In genomic region chr20:3815703-3816315, GRCh38 we compare ENCODE assay signal across 15 cellular contexts. TPM values are rescaled to one million over a fixed set of nuclear protein-coding genes. Genes with fewer than 3 reads are reported as not detected.
DNase-seq lines count a peak whose midpoint lies in the region; ATAC-seq and TF ChIP-seq lines count a peak whose summit lies in the region.
"Had no signal": no experiment of that assay in that cellular context is flagged by ENCODE, and none has a peak within 500 bp of the region (broad histone marks: within the 10 kb centered on the region; RNA-seq: fewer than 3 reads in every experiment).

No MANE protein-coding gene starts in this region.

- TF ChIP-seq CTCF in transverse colon (IDR thresholded peaks at IDR 0.05), result no peak

- POLR2A ChIA-PET in T-cell (lab: Charles Lee), result no interaction called here

- TF ChIP-seq EP300 in transverse colon (IDR thresholded peaks at IDR 0.05; ENCODE audit: low read depth), result no peak

- H3K9me3 ChIP-seq in transverse colon (no peaks in the 10 kb centered on the region), right cardiac atrium (ENCODE audit: control insufficient read depth, low read length) (no peaks in the 10 kb centered on the region)

- H3K36me3 ChIP-seq in transverse colon, result no peaks in the 10 kb centered on the region

- no peak for TF ChIP-seq POLR2A in transverse colon (IDR thresholded peaks at IDR 0.05)

- no peak overlapping the region for H3K27ac ChIP-seq in transverse colon
- no peak overlapping the region for H3K27ac ChIP-seq in right cardiac atrium (ENCODE audit: low read length)

- intact Hi-C loops in transverse colon (cut with DNase I; ENCODE audit: low total_unique reads) (no loop called here), right cardiac atrium (cut with DNase I) (no loop called here)

- no peak for ATAC-seq in activated T-cell treated with anti-CD3 and anti-CD28 coated beads, Interleukin-2, amount 50 U/mL, for 4 hours
- ATAC-seq in T-cell (replicated peaks in 1 of 4), result peak in 2 of 4 experiments; percentile 6 to 14
- no peak for ATAC-seq in right cardiac atrium
- no peak for ATAC-seq in stimulated activated naive B cell treated with anti-CD40 and anti-IgM and Interleukin-4, amounts not matched to agents 10 μg/mL and 1 μg/mL and 100 μg/mL, for 72 hours (replicated peaks)
- ATAC-seq: K562 had no signal

- WGBS in transverse colon (ENCODE audit: low coverage in 1 of 2), 2 donors, result 63 to 93% methylated on average over 5 to 9 of the region's 9 CpGs
- 77% methylated on average over 9 of the region's 9 CpGs for WGBS in right cardiac atrium

- H3K4me3 ChIP-seq in transverse colon, result no peak overlapping the region
- H3K4me3 ChIP-seq in right cardiac atrium (ENCODE audit: low read length), result no peak overlapping the region
- H3K4me3 ChIP-seq: dorsolateral prefrontal cortex, K562, lung had no signal

- peak overlapping the region; percentile 60 for H3K4me3 Mint-ChIP-seq in activated T-cell treated with anti-CD3 and anti-CD28 coated beads, Interleukin-2, amount 50 U/mL, for 4 hours
- peak overlapping the region; percentile 61 to 77 (median 68) for H3K4me3 Mint-ChIP-seq in T-cell
- H3K4me3 Mint-ChIP-seq in stimulated activated naive B cell treated with anti-CD40 and anti-IgM and Interleukin-4, amounts not matched to agents 10 μg/mL and 1 μg/mL and 100 μg/mL, for 72 hours, result no peak overlapping the region

- CTCF ChIA-PET in T-cell (lab: Charles Lee), result no interaction called here

- H3K4me1 ChIP-seq in transverse colon (peaks cover 20 to 47% (median 41%) of the 10 kb centered on the region in 4 donors), right cardiac atrium (ENCODE audit: control insufficient read depth, insufficient read depth, low read length) (peaks cover 14% of the 10 kb centered on the region)

- no peaks in the 10 kb centered on the region for H3K36me3 Mint-ChIP-seq in activated T-cell treated with anti-CD3 and anti-CD28 coated beads, Interleukin-2, amount 50 U/mL, for 4 hours (ENCODE audit: insufficient read depth)
- H3K36me3 Mint-ChIP-seq in T-cell, result no peaks in the 10 kb centered on the region
- no peaks in the 10 kb centered on the region for H3K36me3 Mint-ChIP-seq in stimulated activated naive B cell treated with anti-CD40 and anti-IgM and Interleukin-4, amounts not matched to agents 10 μg/mL and 1 μg/mL and 100 μg/mL, for 72 hours

- no peak for DNase-seq in activated T-cell treated with anti-CD3 and anti-CD28 coated beads, Interleukin-2, amount 50 U/mL, for 4 hours
- DNase-seq in activated T-cell treated with anti-CD3 and anti-CD28 coated beads for 4 hours (no peak), T-cell (peak in 25 of 34 experiments; percentile 19 to 57 (median 37)), transverse colon (no peak), right cardiac atrium (no peak)
- DNase-seq in central memory CD4-positive, alpha-beta T cell, result peak; percentile 44
- peak; percentile 60 for DNase-seq in stimulated activated CD8-positive, alpha-beta memory T cell treated with anti-CD3 and anti-CD28 coated beads, Interleukin-4, amount 100 ng/mL, for 48 hours
- DNase-seq in stimulated activated naive B cell treated with anti-CD40 and anti-IgM and Interleukin-4, amounts not matched to agents 10 μg/mL and 1 μg/mL and 100 μg/mL, for 72 hours, result no peak
- DNase-seq: DMS 273 treated with DMSO at 0.1 percent for 48 hours, dorsolateral prefrontal cortex, NCI-H1694, NCI-H748 treated with DMSO at 0.1 percent for 48 hours, substantia nigra had no signal

- H3K27me3 Mint-ChIP-seq in activated T-cell treated with anti-CD3 and anti-CD28 coated beads, Interleukin-2, amount 50 U/mL, for 4 hours (ENCODE audit: low read depth), result no peaks in the 10 kb centered on the region
- no peaks in the 10 kb centered on the region for H3K27me3 Mint-ChIP-seq in T-cell
- peaks cover 4 to 5% of the 10 kb centered on the region in 2 donors for H3K27me3 Mint-ChIP-seq in stimulated activated naive B cell treated with anti-CD40 and anti-IgM and Interleukin-4, amounts not matched to agents 10 μg/mL and 1 μg/mL and 100 μg/mL, for 72 hours

- H3K27me3 ChIP-seq in transverse colon, result no peaks in the 10 kb centered on the region
- no peaks in the 10 kb centered on the region for H3K27me3 ChIP-seq in right cardiac atrium (ENCODE audit: control insufficient read depth, insufficient read depth)
- H3K27me3 ChIP-seq: dorsolateral prefrontal cortex had no signal

- in situ Hi-C loops in transverse colon (cut with MboI; ENCODE audit: low pct_ligation_motif_present in 1 of 4, low pct_unique_long_range_greater_than_20kb in 1 of 4, low sequenced_read_pairs in 3 of 4), result no loop called here

- H3K9me3 Mint-ChIP-seq in activated T-cell treated with anti-CD3 and anti-CD28 coated beads, Interleukin-2, amount 50 U/mL, for 4 hours, result no peaks in the 10 kb centered on the region
- no peaks in the 10 kb centered on the region for H3K9me3 Mint-ChIP-seq in T-cell
- no peaks in the 10 kb centered on the region for H3K9me3 Mint-ChIP-seq in stimulated activated naive B cell treated with anti-CD40 and anti-IgM and Interleukin-4, amounts not matched to agents 10 μg/mL and 1 μg/mL and 100 μg/mL, for 72 hours

- peak overlapping the region; percentile 98 to 99 for H3K27ac Mint-ChIP-seq in T-cell
- H3K27ac Mint-ChIP-seq in stimulated activated naive B cell treated with anti-CD40 and anti-IgM and Interleukin-4, amounts not matched to agents 10 μg/mL and 1 μg/mL and 100 μg/mL, for 72 hours, result no peak overlapping the region

- peaks cover 66% of the 10 kb centered on the region for H3K4me1 Mint-ChIP-seq in activated T-cell treated with anti-CD3 and anti-CD28 coated beads, Interleukin-2, amount 50 U/mL, for 4 hours (ENCODE audit: low read depth)
- H3K4me1 Mint-ChIP-seq in T-cell, result peaks cover 73 to 82% (median 76%) of the 10 kb centered on the region in 3 donors
- peaks cover 19 to 38% of the 10 kb centered on the region in 2 donors for H3K4me1 Mint-ChIP-seq in stimulated activated naive B cell treated with anti-CD40 and anti-IgM and Interleukin-4, amounts not matched to agents 10 μg/mL and 1 μg/mL and 100 μg/mL, for 72 hours

RNA-seq across cellular contexts. Expression of gene AP5S1, which starts 4.5 kb away (rescaled TPM):
- total RNA-seq in activated T-cell treated with anti-CD3 and anti-CD28 coated beads, Interleukin-2, amount 50 U/mL, for 4 hours, result 10 to 100 TPM; 14.2 to 17.3 (median 14.7) TPM
- 10 to 100 TPM; 11.5 to 17.3 (median 14.4) TPM for total RNA-seq in T-cell
- total RNA-seq in transverse colon, result 10 to 100 TPM in 3 of 4 donors, 1 to 10 TPM in 1; 9.1 to 38.5 (median 17.0) TPM
- total RNA-seq in right cardiac atrium, result 10 to 100 TPM; 12.3 to 17.2 (median 13.5) TPM
- 12.5 TPM for polyA plus RNA-seq in right cardiac atrium

RNA-seq across cellular contexts. Expression of gene CDC25B, which starts 19.7 kb away (rescaled TPM):
- 10 to 100 TPM; 32.8 to 40.8 (median 34.7) TPM for total RNA-seq in activated T-cell treated with anti-CD3 and anti-CD28 coated beads, Interleukin-2, amount 50 U/mL, for 4 hours
- 100 to 1,000 TPM; 216 to 409 (median 401) TPM for total RNA-seq in T-cell
- total RNA-seq in transverse colon, result 10 to 100 TPM; 14.1 to 89.4 (median 39.5) TPM
- total RNA-seq in right cardiac atrium, result 10 to 100 TPM in 3 of 4 donors, 1 to 10 TPM in 1; 10.0 to 12.2 (median 11.4) TPM
- polyA plus RNA-seq in right cardiac atrium, result 7.9 TPM

RNA-seq across cellular contexts. Expression of gene CENPB, which starts 29.3 kb away (rescaled TPM):
- 10 to 100 TPM; 77.9 to 91.4 (median 89.2) TPM for total RNA-seq in activated T-cell treated with anti-CD3 and anti-CD28 coated beads, Interleukin-2, amount 50 U/mL, for 4 hours
- 10 to 100 TPM; 37.0 to 79.0 (median 60.8) TPM for total RNA-seq in T-cell
- 10 to 100 TPM; 66.6 to 83.1 (median 72.8) TPM for total RNA-seq in transverse colon
- total RNA-seq in right cardiac atrium, result 10 to 100 TPM; 63.9 to 92.7 (median 72.1) TPM
- polyA plus RNA-seq in right cardiac atrium, result 67.4 TPM

RNA-seq across cellular contexts. Expression of gene MAVS, which starts 30.8 kb away (rescaled TPM):
- 10 to 100 TPM; 25.5 to 26.2 (median 25.6) TPM for total RNA-seq in activated T-cell treated with anti-CD3 and anti-CD28 coated beads, Interleukin-2, amount 50 U/mL, for 4 hours
- 10 to 100 TPM; 25.7 to 46.9 (median 43.3) TPM for total RNA-seq in T-cell
- 100 to 1,000 TPM in 1 of 4 donors, 10 to 100 TPM in 3; 70.3 to 104 (median 81.8) TPM for total RNA-seq in transverse colon
- 10 to 100 TPM; 28.5 to 32.6 (median 30.1) TPM for total RNA-seq in right cardiac atrium
- polyA plus RNA-seq in right cardiac atrium, result 30.0 TPM

RNA-seq across cellular contexts. Expression of gene SPEF1, which starts 34.6 kb away (rescaled TPM):
- under 1 TPM in 1 of 3 donors, not detected in 2; 0.18 TPM for total RNA-seq in activated T-cell treated with anti-CD3 and anti-CD28 coated beads, Interleukin-2, amount 50 U/mL, for 4 hours
- under 1 TPM in 1 of 5 donors, not detected in 4; 0.16 TPM for total RNA-seq in T-cell
- total RNA-seq in transverse colon, result under 1 TPM in 1 of 4 donors, not detected in 3; 0.14 TPM
- under 1 TPM in 1 of 4 donors, not detected in 3; 0.50 TPM for total RNA-seq in right cardiac atrium
- polyA plus RNA-seq in right cardiac atrium, result 0.07 TPM
- total RNA-seq: K562 had no signal
- polyA plus RNA-seq: K562 had no signal

Comparison
In these comparisons a context has a peak if more than half of its experiments do, and no peak if none do; other contexts are left out.
1. DNase-seq: peak in T-cell (25 of 34), central memory CD4-positive, alpha-beta T cell (single experiment) and stimulated activated CD8-positive, alpha-beta memory T cell treated with anti-CD3 and anti-CD28 coated beads, Interleukin-4, amount 100 ng/mL, for 48 hours (single experiment); none in activated T-cell treated with anti-CD3 and anti-CD28 coated beads, Interleukin-2, amount 50 U/mL, for 4 hours (single experiment), activated T-cell treated with anti-CD3 and anti-CD28 coated beads for 4 hours (single experiment), transverse colon (single experiment), right cardiac atrium (0 of 3) and stimulated activated naive B cell treated with anti-CD40 and anti-IgM and Interleukin-4, amounts not matched to agents 10 μg/mL and 1 μg/mL and 100 μg/mL, for 72 hours (single experiment).
2. H3K4me3 Mint-ChIP-seq: peak in activated T-cell treated with anti-CD3 and anti-CD28 coated beads, Interleukin-2, amount 50 U/mL, for 4 hours (single experiment) and T-cell (3 of 3); none in stimulated activated naive B cell treated with anti-CD40 and anti-IgM and Interleukin-4, amounts not matched to agents 10 μg/mL and 1 μg/mL and 100 μg/mL, for 72 hours (0 of 2).